In the genomic region with DNA sequence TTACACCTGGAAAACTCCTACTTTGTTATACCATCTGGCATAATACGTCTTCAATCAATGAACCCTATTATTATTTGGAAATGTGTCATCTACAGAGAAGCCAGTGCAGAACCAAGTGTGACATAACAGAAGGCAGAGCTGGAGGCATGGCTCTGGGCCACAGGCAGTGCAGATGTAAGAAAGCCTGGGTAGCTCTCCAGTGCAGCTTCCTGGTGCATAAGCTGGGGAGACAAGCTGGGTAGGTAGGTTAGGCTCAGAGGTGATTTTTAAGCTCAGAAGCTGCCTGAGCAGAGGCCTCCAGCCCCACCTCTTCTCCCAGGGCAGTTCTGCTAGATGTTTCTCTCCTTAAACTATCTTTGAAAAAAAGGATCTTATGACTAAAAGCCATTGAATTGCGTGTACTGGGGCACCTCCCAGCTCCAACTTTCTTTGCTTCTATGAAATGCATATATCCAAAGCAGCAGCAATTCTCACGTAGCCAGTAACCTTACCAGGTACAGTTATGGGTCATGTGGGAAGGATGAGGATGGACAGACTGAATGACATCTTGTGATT, we compare ENCODE assay signal across 1 cellular context.
TF ChIP-seq lines count a peak whose summit lies in the region.

No MANE protein-coding gene starts in this region.

TF ChIP-seq in GM12878, 131 proteins besides CTCF, POLR2A, EP300 and RAD21:
- TF ChIP-seq TCF12 (IDR thresholded peaks at IDR 0.05; ENCODE audit: low read depth, low read length) (no peak), ESRRA (IDR thresholded peaks at IDR 0.05; ENCODE audit: low read length) (no peak), SRF (IDR thresholded peaks at IDR 0.05; ENCODE audit: low read depth in 2 of 2, low read length in 2 of 2) (no peak), RFX5 (IDR thresholded peaks at IDR 0.05; ENCODE audit: low read depth, low read length) (no peak), RBBP5 (conservative IDR thresholded peaks at IDR 0.05) (no peak), EZH2 (IDR thresholded peaks at IDR 0.05; ENCODE audit: borderline replicate concordance, control insufficient read depth, low read depth, low read length) (no peak)
- TF ChIP-seq, protein P1, sequence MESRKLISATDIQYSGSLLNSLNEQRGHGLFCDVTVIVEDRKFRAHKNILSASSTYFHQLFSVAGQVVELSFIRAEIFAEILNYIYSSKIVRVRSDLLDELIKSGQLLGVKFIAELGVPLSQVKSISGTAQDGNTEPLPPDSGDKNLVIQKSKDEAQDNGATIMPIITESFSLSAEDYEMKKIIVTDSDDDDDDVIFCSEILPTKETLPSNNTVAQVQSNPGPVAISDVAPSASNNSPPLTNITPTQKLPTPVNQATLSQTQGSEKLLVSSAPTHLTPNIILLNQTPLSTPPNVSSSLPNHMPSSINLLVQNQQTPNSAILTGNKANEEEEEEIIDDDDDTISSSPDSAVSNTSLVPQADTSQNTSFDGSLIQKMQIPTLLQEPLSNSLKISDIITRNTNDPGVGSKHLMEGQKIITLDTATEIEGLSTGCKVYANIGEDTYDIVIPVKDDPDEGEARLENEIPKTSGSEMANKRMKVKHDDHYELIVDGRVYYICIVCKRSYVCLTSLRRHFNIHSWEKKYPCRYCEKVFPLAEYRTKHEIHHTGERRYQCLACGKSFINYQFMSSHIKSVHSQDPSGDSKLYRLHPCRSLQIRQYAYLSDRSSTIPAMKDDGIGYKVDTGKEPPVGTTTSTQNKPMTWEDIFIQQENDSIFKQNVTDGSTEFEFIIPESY (IDR thresholded peaks at IDR 0.05): no peak
- TF ChIP-seq, protein P2, sequence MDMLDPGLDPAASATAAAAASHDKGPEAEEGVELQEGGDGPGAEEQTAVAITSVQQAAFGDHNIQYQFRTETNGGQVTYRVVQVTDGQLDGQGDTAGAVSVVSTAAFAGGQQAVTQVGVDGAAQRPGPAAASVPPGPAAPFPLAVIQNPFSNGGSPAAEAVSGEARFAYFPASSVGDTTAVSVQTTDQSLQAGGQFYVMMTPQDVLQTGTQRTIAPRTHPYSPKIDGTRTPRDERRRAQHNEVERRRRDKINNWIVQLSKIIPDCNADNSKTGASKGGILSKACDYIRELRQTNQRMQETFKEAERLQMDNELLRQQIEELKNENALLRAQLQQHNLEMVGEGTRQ (IDR thresholded peaks at IDR 0.05; ENCODE audit: borderline replicate concordance, low read depth, low read length): no peak
TF ChIP-seq in GM12878: peak in this region for 0.
